ENCODE assay signal across 11 cellular contexts in the genomic region with DNA sequence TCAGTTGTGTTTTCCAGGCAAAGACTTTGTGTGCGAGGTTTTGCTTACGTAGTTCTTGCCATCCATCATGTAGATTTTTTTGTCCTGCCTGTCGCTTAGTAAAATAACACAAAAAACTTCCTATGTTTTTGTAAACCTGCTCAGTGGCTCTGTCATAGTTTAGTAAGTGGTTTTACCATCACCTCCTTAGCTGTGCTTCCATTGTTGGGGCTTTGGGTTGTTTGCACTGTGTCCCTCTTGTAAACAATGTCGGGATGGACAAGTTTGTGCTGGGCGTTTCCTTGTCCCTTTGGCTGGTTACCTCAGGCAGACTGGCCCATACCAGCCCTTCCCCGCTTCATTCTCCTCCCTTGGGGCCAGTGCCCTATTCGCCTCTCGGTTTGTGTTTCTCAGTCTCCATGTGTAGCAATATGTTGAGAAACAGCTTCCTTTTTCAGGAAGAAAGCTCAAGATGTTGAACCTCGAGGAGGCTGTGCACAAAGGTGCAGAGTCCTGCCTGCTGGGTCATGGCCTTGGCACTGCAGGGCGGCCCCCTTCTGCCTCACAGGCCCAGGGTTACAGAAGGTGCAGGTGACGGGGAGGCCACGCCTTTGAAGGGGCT.
DNase-seq lines count a peak whose midpoint lies in the region; ATAC-seq, FAIRE-seq and TF ChIP-seq lines count a peak whose summit lies in the region.
"Had no signal": no experiment of that assay in that cellular context is flagged by ENCODE, and none has a peak within 500 bp of the region (broad histone marks: within the 10 kb centered on the region; RNA-seq: fewer than 3 reads in every experiment).

No MANE protein-coding gene starts in this region.

- peak overlapping the region; percentile 36 to 81 for H3K9ac ChIP-seq in K562 (ENCODE audit: insufficient read depth in 1 of 2, low read depth in 2 of 2, low read length in 2 of 2)

- POLR2A ChIA-PET in K562 (lab: Yijun Ruan, JAX): interaction anchor here (0.8 to 1.0 kb wide), 3 partner anchors 9 to 44 kb away, joined by 3 to 4 read pairs (median 3); no protein-coding TSS in a partner anchor

- no peaks in the 10 kb centered on the region for H3K9me3 ChIP-seq in K562 (replicated peaks; ENCODE audit: control insufficient read depth, insufficient read depth, low read depth, low read length)
- H3K9me3 ChIP-seq in muscle layer of duodenum (ENCODE audit: control insufficient read depth in 1 of 2, low read length in 2 of 2): no peaks in the 10 kb centered on the region

- no peak overlapping the region for H3K4me3 ChIP-seq in K562
- no peak overlapping the region for H3K4me3 ChIP-seq in muscle layer of duodenum (ENCODE audit: low read depth in 1 of 2, low read length in 2 of 2)

- CTCF ChIA-PET in K562 (lab: Yijun Ruan, JAX; ENCODE audit: low intra/inter-chr PET ratio): no interaction called here

- no peaks in the 10 kb centered on the region; the same call in 2 of the 3 replicates for H3K36me3 ChIP-seq in K562 (ENCODE audit: control insufficient read depth, insufficient read depth, low read length)
- H3K36me3 ChIP-seq in muscle layer of duodenum (ENCODE audit: control insufficient read depth in 1 of 2, insufficient read depth in 2 of 2, low read length in 2 of 2): no peaks in the 10 kb centered on the region

- FAIRE-seq in K562 (lab: Jason Lieb, UNC): no peak
- FAIRE-seq: G401.6 had no signal

- peak; percentile 47 for DNase-seq in DMS153 treated with DMSO at 0.1 percent for 48 hours (lab: John Stamatoyannopoulos, UW; ENCODE audit: unreplicated experiment)
- DNase-seq in K562 (ENCODE audit: extremely low read depth in 1 of 4, low spot score in 3 of 4): no peak
- no peak for DNase-seq in NCI-H2107 treated with DMSO at 0.1 percent for 48 hours (lab: John Stamatoyannopoulos, UW; ENCODE audit: unreplicated experiment)
- DNase-seq in effector CD8-positive, alpha-beta T cell (lab: John Stamatoyannopoulos, UW): no peak
- DNase-seq in ecto neural progenitor cell (ENCODE audit: low spot score): no peak
- no peak for DNase-seq in epidermal melanocyte (ENCODE audit: insufficient read length, low spot score)
- DNase-seq: cerebellar nuclear complex had no signal

- no peak overlapping the region for H3K4me2 ChIP-seq in K562 (ENCODE audit: insufficient read depth, low read length)

- TF ChIP-seq EP300 in K562 (IDR thresholded peaks at IDR 0.05; ENCODE audit: low read length): no peak

- TF ChIP-seq POLR2A in K562 (conservative IDR thresholded peaks at IDR 0.05): no peak

- intact Hi-C loops in K562 (cut with micrococcal nuclease): loop anchor here (1.0 kb wide), 1 partner anchor 38 kb away; no protein-coding TSS in a partner anchor

- ATAC-seq in HG03442 (IDR thresholded peaks at IDR 0.05; ENCODE audit: unreplicated experiment): peak; percentile 40
- no peak for ATAC-seq in K562
- ATAC-seq: SK-N-SH treated with all-trans-retinoic acid at 6 μM for 48 hours had no signal

- no peak for TF ChIP-seq RAD21 in K562 (CRISPR knock-in tag; conservative IDR thresholded peaks at IDR 0.05 in 1 of 2, IDR thresholded peaks at IDR 0.05 in 1 of 2)

- no TSS peak for BruUV-seq in K562 (replicated peaks; lab: Mats Ljungman, UMichigan)

- H4K20me1 ChIP-seq in K562 (replicated peaks; ENCODE audit: control insufficient read depth, insufficient read depth, low read length): peaks cover 14% of the 10 kb centered on the region

- no peak overlapping the region for H2AFZ ChIP-seq in K562 (ENCODE audit: low read depth, low read length)

- H3K79me2 ChIP-seq in K562 (ENCODE audit: control insufficient read depth, insufficient read depth, low read length): peaks cover 91% of the 10 kb centered on the region

- H3K27ac ChIP-seq in K562 (ENCODE audit: extremely low read depth, low read depth, low read length) (peak overlapping the region; percentile 33; the same call in 2 of the 3 replicates), muscle layer of duodenum (ENCODE audit: low read length) (peak overlapping the region; percentile 5)

- TF ChIP-seq CTCF in K562 (IDR thresholded peaks at IDR 0.05 in 2 of 3, conservative IDR thresholded peaks at IDR 0.05 in 1 of 3; ENCODE audit: insufficient read depth in 2 of 3, low read depth in 1 of 3, low read length in 3 of 3): no peak

- H3K4me1 ChIP-seq in K562 (replicated peaks in 1 of 2; ENCODE audit: control insufficient read depth in 2 of 2, insufficient read depth in 2 of 2, low read length in 2 of 2): peaks cover 37 to 82% of the 10 kb centered on the region in 2 experiments
- peaks cover 22 to 34% of the 10 kb centered on the region in 2 donors for H3K4me1 ChIP-seq in muscle layer of duodenum (ENCODE audit: control insufficient read depth in 1 of 2, insufficient read depth in 2 of 2, low read length in 2 of 2)

- in situ Hi-C loops in K562 (cut with MboI): no loop called here

- 65% methylated on average over 12 of the region's 12 CpGs for WGBS in K562 (ENCODE audit: insufficient coverage, low coverage, missing lambda C conversion rate)

- H3K9me1 ChIP-seq in K562 (ENCODE audit: control insufficient read depth, insufficient read depth, low read length): no peaks in the 10 kb centered on the region

- H3K27me3 ChIP-seq in K562 (ENCODE audit: control insufficient read depth in 2 of 2, insufficient read depth in 2 of 2, low read length in 2 of 2): no peaks in the 10 kb centered on the region
- no peaks in the 10 kb centered on the region for H3K27me3 ChIP-seq in muscle layer of duodenum (ENCODE audit: low read depth, low read length)

TF ChIP-seq in K562, 482 proteins besides CTCF, POLR2A, EP300 and RAD21:
- TF ChIP-seq RCOR1 (IDR thresholded peaks at IDR 0.05; ENCODE audit: borderline replicate concordance in 1 of 2, low read depth in 2 of 2, low read length in 2 of 2) (no peak), CEBPB (tag; IDR thresholded peaks at IDR 0.05) (peak; percentile 38; the same call in 1 of the 2 replicates), HDAC2 (IDR thresholded peaks at IDR 0.05) (no peak), PTRF (tag; IDR thresholded peaks at IDR 0.05) (peak; percentile 29; the same call in 1 of the 2 replicates)
- TF ChIP-seq, protein P1, sequence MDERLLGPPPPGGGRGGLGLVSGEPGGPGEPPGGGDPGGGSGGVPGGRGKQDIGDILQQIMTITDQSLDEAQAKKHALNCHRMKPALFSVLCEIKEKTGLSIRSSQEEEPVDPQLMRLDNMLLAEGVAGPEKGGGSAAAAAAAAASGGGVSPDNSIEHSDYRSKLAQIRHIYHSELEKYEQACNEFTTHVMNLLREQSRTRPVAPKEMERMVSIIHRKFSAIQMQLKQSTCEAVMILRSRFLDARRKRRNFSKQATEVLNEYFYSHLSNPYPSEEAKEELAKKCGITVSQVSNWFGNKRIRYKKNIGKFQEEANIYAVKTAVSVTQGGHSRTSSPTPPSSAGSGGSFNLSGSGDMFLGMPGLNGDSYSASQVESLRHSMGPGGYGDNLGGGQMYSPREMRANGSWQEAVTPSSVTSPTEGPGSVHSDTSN (CRISPR knock-in tag; IDR thresholded peaks at IDR 0.05; ENCODE audit: low read depth): no peak
- TF ChIP-seq, protein P1 (tag; conservative IDR thresholded peaks at IDR 0.05; ENCODE audit: low read depth): peak; percentile 22; the same call in 1 of the 2 replicates
- TF ChIP-seq, protein P2, sequence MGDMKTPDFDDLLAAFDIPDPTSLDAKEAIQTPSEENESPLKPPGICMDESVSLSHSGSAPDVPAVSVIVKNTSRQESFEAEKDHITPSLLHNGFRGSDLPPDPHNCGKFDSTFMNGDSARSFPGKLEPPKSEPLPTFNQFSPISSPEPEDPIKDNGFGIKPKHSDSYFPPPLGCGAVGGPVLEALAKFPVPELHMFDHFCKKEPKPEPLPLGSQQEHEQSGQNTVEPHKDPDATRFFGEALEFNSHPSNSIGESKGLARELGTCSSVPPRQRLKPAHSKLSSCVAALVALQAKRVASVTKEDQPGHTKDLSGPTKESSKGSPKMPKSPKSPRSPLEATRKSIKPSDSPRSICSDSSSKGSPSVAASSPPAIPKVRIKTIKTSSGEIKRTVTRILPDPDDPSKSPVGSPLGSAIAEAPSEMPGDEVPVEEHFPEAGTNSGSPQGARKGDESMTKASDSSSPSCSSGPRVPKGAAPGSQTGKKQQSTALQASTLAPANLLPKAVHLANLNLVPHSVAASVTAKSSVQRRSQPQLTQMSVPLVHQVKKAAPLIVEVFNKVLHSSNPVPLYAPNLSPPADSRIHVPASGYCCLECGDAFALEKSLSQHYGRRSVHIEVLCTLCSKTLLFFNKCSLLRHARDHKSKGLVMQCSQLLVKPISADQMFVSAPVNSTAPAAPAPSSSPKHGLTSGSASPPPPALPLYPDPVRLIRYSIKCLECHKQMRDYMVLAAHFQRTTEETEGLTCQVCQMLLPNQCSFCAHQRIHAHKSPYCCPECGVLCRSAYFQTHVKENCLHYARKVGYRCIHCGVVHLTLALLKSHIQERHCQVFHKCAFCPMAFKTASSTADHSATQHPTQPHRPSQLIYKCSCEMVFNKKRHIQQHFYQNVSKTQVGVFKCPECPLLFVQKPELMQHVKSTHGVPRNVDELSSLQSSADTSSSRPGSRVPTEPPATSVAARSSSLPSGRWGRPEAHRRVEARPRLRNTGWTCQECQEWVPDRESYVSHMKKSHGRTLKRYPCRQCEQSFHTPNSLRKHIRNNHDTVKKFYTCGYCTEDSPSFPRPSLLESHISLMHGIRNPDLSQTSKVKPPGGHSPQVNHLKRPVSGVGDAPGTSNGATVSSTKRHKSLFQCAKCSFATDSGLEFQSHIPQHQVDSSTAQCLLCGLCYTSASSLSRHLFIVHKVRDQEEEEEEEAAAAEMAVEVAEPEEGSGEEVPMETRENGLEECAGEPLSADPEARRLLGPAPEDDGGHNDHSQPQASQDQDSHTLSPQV (IDR thresholded peaks at IDR 0.05): 0 out of 2 replicates have a peak, but pooled peaks have one; percentile 20
